8 cellular contexts compared by ENCODE assay signal in genomic region chr12:48969847-48970701, GRCh38. TPM values are rescaled to one million over a fixed set of nuclear protein-coding genes. Genes with fewer than 3 reads are reported as not detected.
DNase-seq lines count a peak whose midpoint lies in the region; ATAC-seq, FAIRE-seq and TF ChIP-seq lines count a peak whose summit lies in the region.

No MANE protein-coding gene starts in this region.

- H3K27me3 ChIP-seq in foreskin keratinocyte = peaks cover 61% of the 10 kb centered on the region
- H3K27me3 ChIP-seq in skeletal muscle tissue (ENCODE audit: control insufficient read depth in 3 of 3, insufficient read depth in 3 of 3, low read length in 3 of 3) = peaks cover 54 to 66% (median 56%) of the 10 kb centered on the region in 3 donors
- H3K27me3 ChIP-seq in uterus = peaks cover 21 to 25% of the 10 kb centered on the region in 2 donors

- H3K9me3 ChIP-seq in skeletal muscle tissue (ENCODE audit: control insufficient read depth in 3 of 3, low read length in 3 of 3) (no peaks in the 10 kb centered on the region), uterus (no peaks in the 10 kb centered on the region)

- peak overlapping the region in 1 of 3 donors; percentile 25 for H3K9ac ChIP-seq in skeletal muscle tissue (ENCODE audit: low read depth in 1 of 3, low read length in 3 of 3)

- TF ChIP-seq CTCF in foreskin keratinocyte (conservative IDR thresholded peaks at IDR 0.05) (peak; percentile 21), uterus (IDR thresholded peaks at IDR 0.05) (no peak)

- peak; percentile 85 for FAIRE-seq in GM12892 (lab: Jason Lieb, UNC)

- peaks cover 17% of the 10 kb centered on the region for H3K4me1 ChIP-seq in foreskin keratinocyte
- H3K4me1 ChIP-seq in skeletal muscle tissue (ENCODE audit: control insufficient read depth in 3 of 3, insufficient read depth in 3 of 3, low read length in 3 of 3) = peaks cover 11 to 20% (median 12%) of the 10 kb centered on the region in 3 donors
- H3K4me1 ChIP-seq in uterus = peaks cover 0 to 7% of the 10 kb centered on the region in 2 donors

- peak; percentile 17; the same call in 2 of the 3 replicates for ATAC-seq in SK-N-SH treated with all-trans-retinoic acid at 6 μM for 48 hours
- ATAC-seq in foreskin keratinocyte = peak; percentile 5
- no peak for ATAC-seq in HG02970 (IDR thresholded peaks at IDR 0.05; ENCODE audit: low FRiP score, unreplicated experiment)
- no peak for ATAC-seq in HG02610 (IDR thresholded peaks at IDR 0.05; ENCODE audit: unreplicated experiment)

- peak overlapping the region in 2 of 3 donors; percentile 38 to 45 for H3K4me3 ChIP-seq in skeletal muscle tissue (ENCODE audit: low read length in 3 of 3)
- no peak overlapping the region for H3K4me3 ChIP-seq in uterus

- no peak overlapping the region for H3K27ac ChIP-seq in foreskin keratinocyte
- no peak overlapping the region for H3K27ac ChIP-seq in skeletal muscle tissue (ENCODE audit: low read depth, low read length)
- no peak overlapping the region for H3K27ac ChIP-seq in uterus

- intact Hi-C loops in uterus (cut with DNase I; ENCODE audit: low total_unique reads) = no loop called here

- TF ChIP-seq POLR2A in GM12892 (IDR thresholded peaks at IDR 0.05; ENCODE audit: low read depth, low read length) (no peak), uterus (IDR thresholded peaks at IDR 0.05) (no peak)

- H3K36me3 ChIP-seq in skeletal muscle tissue (ENCODE audit: control insufficient read depth in 3 of 3, insufficient read depth in 3 of 3, low read length in 3 of 3) = no peaks in the 10 kb centered on the region
- no peaks in the 10 kb centered on the region for H3K36me3 ChIP-seq in uterus

- DNase-seq in GM12892 (ENCODE audit: insufficient read length) (no peak), foreskin keratinocyte (no peak), uterus (no peak), HT-29 (ENCODE audit: low spot score) (no peak)

TF ChIP-seq in SK-N-SH treated with all-trans-retinoic acid at 6 μM for 48 hours, 23 proteins besides CTCF, POLR2A, EP300 and RAD21:
- no peak for TF ChIP-seq ESRRG (CRISPR knock-in tag; IDR thresholded peaks at IDR 0.05)
- TF ChIP-seq SNAI2 (CRISPR knock-in tag; IDR thresholded peaks at IDR 0.05) = no peak
- TF ChIP-seq TOX (CRISPR knock-in tag; IDR thresholded peaks at IDR 0.05; ENCODE audit: borderline replicate concordance) = no peak
- no peak for TF ChIP-seq BACH2 (CRISPR knock-in tag; IDR thresholded peaks at IDR 0.05; ENCODE audit: borderline replicate concordance)
- no peak for TF ChIP-seq PPARA (CRISPR knock-in tag; IDR thresholded peaks at IDR 0.05; ENCODE audit: borderline replicate concordance)
- TF ChIP-seq, protein P1, sequence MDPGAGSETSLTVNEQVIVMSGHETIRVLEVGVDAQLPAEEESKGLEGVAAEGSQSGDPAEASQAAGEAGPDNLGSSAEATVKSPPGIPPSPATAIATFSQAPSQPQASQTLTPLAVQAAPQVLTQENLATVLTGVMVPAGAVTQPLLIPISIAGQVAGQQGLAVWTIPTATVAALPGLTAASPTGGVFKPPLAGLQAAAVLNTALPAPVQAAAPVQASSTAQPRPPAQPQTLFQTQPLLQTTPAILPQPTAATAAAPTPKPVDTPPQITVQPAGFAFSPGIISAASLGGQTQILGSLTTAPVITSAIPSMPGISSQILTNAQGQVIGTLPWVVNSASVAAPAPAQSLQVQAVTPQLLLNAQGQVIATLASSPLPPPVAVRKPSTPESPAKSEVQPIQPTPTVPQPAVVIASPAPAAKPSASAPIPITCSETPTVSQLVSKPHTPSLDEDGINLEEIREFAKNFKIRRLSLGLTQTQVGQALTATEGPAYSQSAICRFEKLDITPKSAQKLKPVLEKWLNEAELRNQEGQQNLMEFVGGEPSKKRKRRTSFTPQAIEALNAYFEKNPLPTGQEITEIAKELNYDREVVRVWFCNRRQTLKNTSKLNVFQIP (CRISPR knock-in tag; IDR thresholded peaks at IDR 0.05; ENCODE audit: borderline replicate concordance, low read depth) = no peak
- no peak for TF ChIP-seq RARB (CRISPR knock-in tag; IDR thresholded peaks at IDR 0.05)
- no peak for TF ChIP-seq OSR1 (CRISPR knock-in tag; IDR thresholded peaks at IDR 0.05)
- TF ChIP-seq, protein P2, sequence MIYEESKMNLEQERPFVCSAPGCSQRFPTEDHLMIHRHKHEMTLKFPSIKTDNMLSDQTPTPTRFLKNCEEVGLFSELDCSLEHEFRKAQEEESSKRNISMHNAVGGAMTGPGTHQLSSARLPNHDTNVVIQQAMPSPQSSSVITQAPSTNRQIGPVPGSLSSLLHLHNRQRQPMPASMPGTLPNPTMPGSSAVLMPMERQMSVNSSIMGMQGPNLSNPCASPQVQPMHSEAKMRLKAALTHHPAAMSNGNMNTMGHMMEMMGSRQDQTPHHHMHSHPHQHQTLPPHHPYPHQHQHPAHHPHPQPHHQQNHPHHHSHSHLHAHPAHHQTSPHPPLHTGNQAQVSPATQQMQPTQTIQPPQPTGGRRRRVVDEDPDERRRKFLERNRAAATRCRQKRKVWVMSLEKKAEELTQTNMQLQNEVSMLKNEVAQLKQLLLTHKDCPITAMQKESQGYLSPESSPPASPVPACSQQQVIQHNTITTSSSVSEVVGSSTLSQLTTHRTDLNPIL (CRISPR knock-in tag; IDR thresholded peaks at IDR 0.05; ENCODE audit: low read depth) = no peak
- no peak for TF ChIP-seq ISL1 (CRISPR knock-in tag; IDR thresholded peaks at IDR 0.05)

RNA-seq across cellular contexts. Expression of gene WNT10B, which starts 1.5 kb away (rescaled TPM):
- polyA plus RNA-seq in GM12892 (2012; ENCODE audit: missing spikeins) = 0.36 TPM
- total RNA-seq in foreskin keratinocyte (0.46 and 1.1 TPM in 2 replicates), skeletal muscle tissue (0.52 TPM), uterus (under 1 TPM in 1 of 4 donors, not detected in 3; 0.35 TPM)
- 0.50 and 1.0 TPM in 2 replicates for polyA plus RNA-seq in foreskin keratinocyte
- 0.16 and 0.71 TPM in 2 replicates for total RNA-seq in HT-29 (2014; rRNA removed; shearing (Covaris generic))

RNA-seq across cellular contexts. Expression of gene WNT1, which starts 8.0 kb away (rescaled TPM):
- polyA plus RNA-seq in GM12892 (2012; ENCODE audit: missing spikeins) = not detected
- total RNA-seq in foreskin keratinocyte (not detected in 2 replicates), skeletal muscle tissue (not detected), uterus (not detected)
- not detected in 2 replicates for polyA plus RNA-seq in foreskin keratinocyte
- not detected in 2 replicates for total RNA-seq in HT-29 (2014; rRNA removed; shearing (Covaris generic))

RNA-seq across cellular contexts. Expression of gene ARF3, which starts 12.8 kb away (rescaled TPM):
- polyA plus RNA-seq in GM12892 (2012; ENCODE audit: missing spikeins) = 89.4 TPM
- total RNA-seq in foreskin keratinocyte = 102 and 109 TPM in 2 replicates
- polyA plus RNA-seq in foreskin keratinocyte = 141 and 151 TPM in 2 replicates
- total RNA-seq in skeletal muscle tissue = 19.8 TPM
- 100 to 1,000 TPM in 1 of 4 donors, 10 to 100 TPM in 2, 1 to 10 TPM in 1; 6.9 to 117 (median 29.7) TPM for total RNA-seq in uterus
- total RNA-seq in HT-29 (2014; rRNA removed; shearing (Covaris generic)) = 76.3 and 76.9 TPM in 2 replicates

RNA-seq across cellular contexts. Expression of gene DDN, which starts 29.1 kb away (rescaled TPM):
- 2.2 TPM for polyA plus RNA-seq in GM12892 (2012; ENCODE audit: missing spikeins)
- total RNA-seq in foreskin keratinocyte (0.34 and 0.56 TPM in 2 replicates), skeletal muscle tissue (18.8 TPM), uterus (under 1 TPM in 1 of 4 donors, not detected in 3; 0.18 TPM)
- polyA plus RNA-seq in foreskin keratinocyte = 0.26 and 0.50 TPM in 2 replicates
- 0.66 and 0.83 TPM in 2 replicates for total RNA-seq in HT-29 (2014; rRNA removed; shearing (Covaris generic))

RNA-seq across cellular contexts. Expression of gene FKBP11, which starts 44.8 kb away (rescaled TPM):
- polyA plus RNA-seq in GM12892 (2012; ENCODE audit: missing spikeins) = 73.9 TPM
- total RNA-seq in foreskin keratinocyte (29.4 and 31.8 TPM in 2 replicates), skeletal muscle tissue (5.7 TPM), uterus (10 to 100 TPM in 1 of 4 donors, 1 to 10 TPM in 3; 1.2 to 22.0 (median 5.5) TPM)
- 43.1 and 43.4 TPM in 2 replicates for polyA plus RNA-seq in foreskin keratinocyte
- total RNA-seq in HT-29 (2014; rRNA removed; shearing (Covaris generic)) = 16.5 and 19.1 TPM in 2 replicates

Comparison
In these comparisons a context has a peak if more than half of its experiments do, and no peak if none do; other contexts are left out.
1. ATAC-seq: peak in SK-N-SH treated with all-trans-retinoic acid at 6 μM for 48 hours (single experiment) and foreskin keratinocyte (single experiment); none in HG02970 (single experiment) and HG02610 (single experiment).
2. H3K4me3 ChIP-seq: peak in skeletal muscle tissue (2 of 3); none in uterus (0 of 2).